In genomic region chr19:47756953-47757608, GRCh38 we compare ENCODE assay signal across 25 cellular contexts. TPM values are rescaled to one million over a fixed set of nuclear protein-coding genes. Genes with fewer than 3 reads are reported as not detected.
DNase-seq lines count a peak whose midpoint lies in the region; ATAC-seq and TF ChIP-seq lines count a peak whose summit lies in the region.
"Had no signal": no experiment of that assay in that cellular context is flagged by ENCODE, and none has a peak within 500 bp of the region (broad histone marks: within the 10 kb centered on the region; RNA-seq: fewer than 3 reads in every experiment).

No MANE protein-coding gene starts in this region.

- intact Hi-C loops in transverse colon (cut with DNase I; ENCODE audit: low total_unique reads) (no loop called here), PC-3 (cut with micrococcal nuclease) (no loop called here)

- H3K4me3 Mint-ChIP-seq in activated naive CD8-positive, alpha-beta T cell treated with anti-CD3 and anti-CD28 coated beads, Interleukin-2, amount 10 ng/mL, durations not matched to agents 7 days and 5 days, result no peak overlapping the region
- H3K4me3 Mint-ChIP-seq in activated naive CD8-positive, alpha-beta T cell treated with anti-CD3 and anti-CD28 coated beads for 36 hours, result no peak overlapping the region
- H3K4me3 Mint-ChIP-seq in endothelial cell (ENCODE audit: unreplicated experiment), result peak overlapping the region; percentile 42
- H3K4me3 Mint-ChIP-seq: activated T-helper 17 cell treated with anti-CD3 and anti-CD28 coated beads, Interleukin-2, amount 50 U/mL, for 72 hours; dendritic cell treated with granulocyte-macrophage colony-stimulating factor and Interleukin-4, amounts not matched to agents 40 ng/mL and 50 ng/mL, for 4 days had no signal

- peaks cover 75 to 79% of the 10 kb centered on the region in 2 experiments for H3K36me3 ChIP-seq in mesenchymal stem cell (ENCODE audit: control insufficient read depth in 1 of 2, insufficient read depth in 2 of 2, low read depth in 1 of 2, low read length in 2 of 2)
- peaks cover 0 to 40% (median 17%) of the 10 kb centered on the region in 4 donors for H3K36me3 ChIP-seq in transverse colon
- peaks cover 18% of the 10 kb centered on the region; the same call in 1 of the 2 replicates for H3K36me3 ChIP-seq in PC-3 (ENCODE audit: low read depth, low read length)

- H3K14ac ChIP-seq in mesenchymal stem cell (ENCODE audit: low read length in 2 of 2), result no peak overlapping the region

- TF ChIP-seq CTCF in endothelial cell (IDR thresholded peaks at IDR 0.05; ENCODE audit: unreplicated experiment) (no peak), transverse colon (IDR thresholded peaks at IDR 0.05) (no peak), PC-3 (conservative IDR thresholded peaks at IDR 0.05; ENCODE audit: low read depth, low read length) (no peak)

- peak overlapping the region; percentile 15 for H4K91ac ChIP-seq in mesenchymal stem cell (ENCODE audit: low read length)

- TF ChIP-seq POLR2A in transverse colon (IDR thresholded peaks at IDR 0.05), result no peak

- H3K9me3 ChIP-seq in mesenchymal stem cell (ENCODE audit: control insufficient read depth, low read length) (no peaks in the 10 kb centered on the region), transverse colon (no peaks in the 10 kb centered on the region), PC-3 (ENCODE audit: low read length) (no peaks in the 10 kb centered on the region)
- H3K9me3 ChIP-seq: breast epithelium, sigmoid colon, stomach had no signal

- peaks cover 26% of the 10 kb centered on the region for H3K79me1 ChIP-seq in mesenchymal stem cell (replicated peaks; ENCODE audit: low read length, poor library complexity, severe bottlenecking)

- no peaks in the 10 kb centered on the region for H3K9me2 ChIP-seq in PC-3 (replicated peaks; ENCODE audit: low read length)

- POLR2A ChIA-PET in activated naive CD8-positive, alpha-beta T cell treated with anti-CD3 and anti-CD28 coated beads, Interleukin-2, amount 10 ng/mL, durations not matched to agents 7 days and 5 days (lab: Charles Lee), result no interaction called here
- POLR2A ChIA-PET in PC-3 (lab: Charles Lee; ENCODE audit: unreplicated experiment), result no interaction called here

- H2BK15ac ChIP-seq in mesenchymal stem cell (ENCODE audit: low read depth, poor library complexity, severe bottlenecking), result no peak overlapping the region

- no TSS peak for BruUV-seq in PC-3 (replicated peaks; lab: Mats Ljungman, UMichigan)

- H4K20me1 ChIP-seq in PC-3 (ENCODE audit: low read length), result no peaks in the 10 kb centered on the region

- no peak overlapping the region for H3K4ac ChIP-seq in mesenchymal stem cell (ENCODE audit: low read depth in 1 of 2, low read length in 2 of 2)

- no peak overlapping the region for H3K4me2 ChIP-seq in mesenchymal stem cell (ENCODE audit: low read length, poor library complexity, severe bottlenecking)
- no peak overlapping the region for H3K4me2 ChIP-seq in PC-3 (ENCODE audit: low read length)

- no peaks in the 10 kb centered on the region for H3F3A ChIP-seq in PC-3 (ENCODE audit: low read length, unreplicated experiment)

- no peaks in the 10 kb centered on the region for H3K79me2 ChIP-seq in PC-3 (ENCODE audit: low read length)

- H3K4me1 ChIP-seq in mesenchymal stem cell (ENCODE audit: control insufficient read depth, insufficient read depth, low read depth, low read length) (no peaks in the 10 kb centered on the region), transverse colon (peaks cover 0 to 22% (median 12%) of the 10 kb centered on the region in 4 donors), PC-3 (ENCODE audit: insufficient read depth, low read length) (no peaks in the 10 kb centered on the region)
- H3K4me1 ChIP-seq: breast epithelium, sigmoid colon, stomach had no signal

- no peak overlapping the region for H2BK12ac ChIP-seq in mesenchymal stem cell (ENCODE audit: low read length in 2 of 2)

- no peak overlapping the region for H4K8ac ChIP-seq in mesenchymal stem cell (ENCODE audit: low read length)

- in situ Hi-C loops in transverse colon (cut with MboI; ENCODE audit: low pct_ligation_motif_present in 1 of 4, low pct_unique_long_range_greater_than_20kb in 1 of 4, low sequenced_read_pairs in 3 of 4), result no loop called here

- no peak for DNase-seq in activated naive CD8-positive, alpha-beta T cell treated with anti-CD3 and anti-CD28 coated beads, Interleukin-2, amount 10 ng/mL, durations not matched to agents 7 days and 5 days
- DNase-seq in activated naive CD8-positive, alpha-beta T cell treated with anti-CD3 and anti-CD28 coated beads for 36 hours, result no peak
- no peak for DNase-seq in endothelial cell (ENCODE audit: low spot score)
- no peak for DNase-seq in mesenchymal stem cell
- peak; percentile 69 for DNase-seq in transverse colon
- no peak for DNase-seq in PC-3
- DNase-seq in substantia nigra (lab: John Stamatoyannopoulos, UW), result no peak
- DNase-seq: activated CD4-positive, CD25-positive, alpha-beta regulatory T cell treated with anti-CD3 and anti-CD28 coated beads, Interleukin-2, amount 50 U/mL, for 72 hours; foreskin fibroblast; KBM-7; NCI-H1930; NCI-H446; NK-92 treated with Interleukin-12 subunit alpha and Interleukin-12 subunit beta, amount 100 ng/mL, for 24 hours; occipital lobe; RPMI8226; sigmoid colon; stomach had no signal

- H2AFZ ChIP-seq in mesenchymal stem cell (ENCODE audit: low read depth, low read length) (no peak overlapping the region), PC-3 (ENCODE audit: low read length) (no peak overlapping the region)

- H3K27ac Mint-ChIP-seq in activated naive CD8-positive, alpha-beta T cell treated with anti-CD3 and anti-CD28 coated beads, Interleukin-2, amount 10 ng/mL, durations not matched to agents 7 days and 5 days, result peak overlapping the region; percentile 56
- no peak overlapping the region for H3K27ac Mint-ChIP-seq in activated naive CD8-positive, alpha-beta T cell treated with anti-CD3 and anti-CD28 coated beads for 36 hours
- H3K27ac Mint-ChIP-seq in endothelial cell (ENCODE audit: unreplicated experiment), result no peak overlapping the region
- H3K27ac Mint-ChIP-seq: activated T-helper 17 cell treated with anti-CD3 and anti-CD28 coated beads, Interleukin-2, amount 50 U/mL, for 72 hours; dendritic cell treated with granulocyte-macrophage colony-stimulating factor and Interleukin-4, amounts not matched to agents 40 ng/mL and 50 ng/mL, for 4 days had no signal

- peaks cover 21% of the 10 kb centered on the region for H3K4me1 Mint-ChIP-seq in activated naive CD8-positive, alpha-beta T cell treated with anti-CD3 and anti-CD28 coated beads, Interleukin-2, amount 10 ng/mL, durations not matched to agents 7 days and 5 days
- peaks cover 5% of the 10 kb centered on the region for H3K4me1 Mint-ChIP-seq in activated naive CD8-positive, alpha-beta T cell treated with anti-CD3 and anti-CD28 coated beads for 36 hours
- no peaks in the 10 kb centered on the region for H3K4me1 Mint-ChIP-seq in endothelial cell (ENCODE audit: unreplicated experiment)
- H3K4me1 Mint-ChIP-seq: activated T-helper 17 cell treated with anti-CD3 and anti-CD28 coated beads, Interleukin-2, amount 50 U/mL, for 72 hours had no signal

- WGBS in mesenchymal stem cell, result 96% methylated on average over 22 of the region's 22 CpGs
- 64% methylated on average over 18 of the region's 22 CpGs; no CpG with 5 or more reads in 1 of the 2 donors for WGBS in transverse colon (ENCODE audit: low coverage in 1 of 2), 2 donors

- H3K18ac ChIP-seq in mesenchymal stem cell (ENCODE audit: low read depth in 1 of 2, low read length in 2 of 2), result no peak overlapping the region

- ATAC-seq in activated naive CD8-positive, alpha-beta T cell treated with anti-CD3 and anti-CD28 coated beads, Interleukin-2, amount 10 ng/mL, durations not matched to agents 7 days and 5 days (ENCODE audit: low read depth), result no peak
- no peak for ATAC-seq in PC-3
- ATAC-seq in GM21447 (IDR thresholded peaks at IDR 0.05; ENCODE audit: unreplicated experiment), result no peak
- ATAC-seq: activated T-helper 17 cell treated with anti-CD3 and anti-CD28 coated beads, Interleukin-2, amount 50 U/mL, for 72 hours had no signal

- H3K36me3 Mint-ChIP-seq in activated naive CD8-positive, alpha-beta T cell treated with anti-CD3 and anti-CD28 coated beads, Interleukin-2, amount 10 ng/mL, durations not matched to agents 7 days and 5 days, result peaks cover 31% of the 10 kb centered on the region
- peaks cover 34% of the 10 kb centered on the region for H3K36me3 Mint-ChIP-seq in activated naive CD8-positive, alpha-beta T cell treated with anti-CD3 and anti-CD28 coated beads for 36 hours
- peaks cover 38% of the 10 kb centered on the region for H3K36me3 Mint-ChIP-seq in endothelial cell (ENCODE audit: low read depth, unreplicated experiment)

- H2AK5ac ChIP-seq in mesenchymal stem cell (ENCODE audit: low read length, severe bottlenecking), result no peak overlapping the region

- no peak overlapping the region for H3K4me3 ChIP-seq in mesenchymal stem cell (ENCODE audit: insufficient read depth in 1 of 2, low read depth in 1 of 2, low read length in 2 of 2)
- H3K4me3 ChIP-seq in transverse colon, result no peak overlapping the region
- H3K4me3 ChIP-seq in PC-3 (ENCODE audit: low read length), result no peak overlapping the region
- H3K4me3 ChIP-seq: breast epithelium, sigmoid colon, stomach had no signal

- no peak for TF ChIP-seq EP300 in transverse colon (IDR thresholded peaks at IDR 0.05; ENCODE audit: low read depth)

- CTCF ChIA-PET in PC-3 (lab: Charles Lee), result no interaction called here

- H3K9me3 Mint-ChIP-seq in activated naive CD8-positive, alpha-beta T cell treated with anti-CD3 and anti-CD28 coated beads, Interleukin-2, amount 10 ng/mL, durations not matched to agents 7 days and 5 days, result no peaks in the 10 kb centered on the region
- H3K9me3 Mint-ChIP-seq in activated naive CD8-positive, alpha-beta T cell treated with anti-CD3 and anti-CD28 coated beads for 36 hours, result no peaks in the 10 kb centered on the region
- H3K9me3 Mint-ChIP-seq in endothelial cell (ENCODE audit: unreplicated experiment), result no peaks in the 10 kb centered on the region
- H3K9me3 Mint-ChIP-seq: activated T-helper 17 cell treated with anti-CD3 and anti-CD28 coated beads, Interleukin-2, amount 50 U/mL, for 72 hours; dendritic cell treated with granulocyte-macrophage colony-stimulating factor and Interleukin-4, amounts not matched to agents 40 ng/mL and 50 ng/mL, for 4 days had no signal

- H3K27me3 Mint-ChIP-seq in activated naive CD8-positive, alpha-beta T cell treated with anti-CD3 and anti-CD28 coated beads, Interleukin-2, amount 10 ng/mL, durations not matched to agents 7 days and 5 days, result no peaks in the 10 kb centered on the region
- no peaks in the 10 kb centered on the region for H3K27me3 Mint-ChIP-seq in activated naive CD8-positive, alpha-beta T cell treated with anti-CD3 and anti-CD28 coated beads for 36 hours
- peaks cover 14% of the 10 kb centered on the region for H3K27me3 Mint-ChIP-seq in endothelial cell (ENCODE audit: unreplicated experiment)
- H3K27me3 Mint-ChIP-seq: activated T-helper 17 cell treated with anti-CD3 and anti-CD28 coated beads, Interleukin-2, amount 50 U/mL, for 72 hours; dendritic cell treated with granulocyte-macrophage colony-stimulating factor and Interleukin-4, amounts not matched to agents 40 ng/mL and 50 ng/mL, for 4 days had no signal

- H3K23ac ChIP-seq in mesenchymal stem cell (ENCODE audit: low read length in 2 of 2), result no peak overlapping the region

- H2BK5ac ChIP-seq in mesenchymal stem cell (ENCODE audit: low read depth, low read length, poor library complexity, severe bottlenecking), result no peak overlapping the region

- H3K9ac ChIP-seq in mesenchymal stem cell (ENCODE audit: low read length), result no peak overlapping the region
- no peak overlapping the region for H3K9ac ChIP-seq in PC-3 (ENCODE audit: low read length)

- no peak overlapping the region for H2BK120ac ChIP-seq in mesenchymal stem cell (ENCODE audit: low read depth, low read length)

- H3K27me3 ChIP-seq in mesenchymal stem cell (ENCODE audit: control insufficient read depth in 1 of 2, insufficient read depth in 1 of 2, low read length in 2 of 2) (no peaks in the 10 kb centered on the region), transverse colon (no peaks in the 10 kb centered on the region), PC-3 (ENCODE audit: low read length) (no peaks in the 10 kb centered on the region)
- H3K27me3 ChIP-seq: breast epithelium, sigmoid colon, stomach had no signal

- H3K27ac ChIP-seq in mesenchymal stem cell (ENCODE audit: low read length, poor library complexity, severe bottlenecking), result no peak overlapping the region
- H3K27ac ChIP-seq in transverse colon, result peak overlapping the region; percentile 59 to 82 (median 76)
- H3K27ac ChIP-seq in PC-3 (ENCODE audit: low read length), result no peak overlapping the region
- no peak overlapping the region for H3K27ac ChIP-seq in substantia nigra (ENCODE audit: low read depth, low read length, poor library complexity, severe bottlenecking)
- H3K27ac ChIP-seq: breast epithelium, sigmoid colon, stomach had no signal

RNA-seq across cellular contexts. Expression of gene NOP53, which starts 11.7 kb away (rescaled TPM):
- total RNA-seq in activated naive CD8-positive, alpha-beta T cell treated with anti-CD3 and anti-CD28 coated beads, Interleukin-2, amount 10 ng/mL, durations not matched to agents 7 days and 5 days, result 100 to 1,000 TPM; 434 to 469 TPM
- 100 to 1,000 TPM; 248 to 249 TPM for total RNA-seq in activated naive CD8-positive, alpha-beta T cell treated with anti-CD3 and anti-CD28 coated beads for 36 hours
- total RNA-seq in endothelial cell (ENCODE audit: unreplicated experiment) (324 TPM), transverse colon (100 to 1,000 TPM; 239 to 490 (median 364) TPM), PC-3 (2014; rRNA removed) (61.5 and 83.9 TPM in 2 replicates)
- polyA plus RNA-seq in mesenchymal stem cell (2013, experiment 1 of 2), result 245 TPM
- polyA plus RNA-seq in mesenchymal stem cell (2013, experiment 2 of 2), result 251 TPM

RNA-seq across cellular contexts. Expression of gene SELENOW, which starts 21.4 kb away (rescaled TPM):
- 100 to 1,000 TPM; 116 to 120 TPM for total RNA-seq in activated naive CD8-positive, alpha-beta T cell treated with anti-CD3 and anti-CD28 coated beads, Interleukin-2, amount 10 ng/mL, durations not matched to agents 7 days and 5 days
- total RNA-seq in activated naive CD8-positive, alpha-beta T cell treated with anti-CD3 and anti-CD28 coated beads for 36 hours, result 100 to 1,000 TPM in 1 of 2 experiments, 10 to 100 TPM in 1; 99.1 to 107 TPM
- 791 TPM for total RNA-seq in endothelial cell (ENCODE audit: unreplicated experiment)
- 370 TPM for polyA plus RNA-seq in mesenchymal stem cell (2013, experiment 1 of 2)
- 374 TPM for polyA plus RNA-seq in mesenchymal stem cell (2013, experiment 2 of 2)
- 100 to 1,000 TPM; 474 to 751 (median 653) TPM for total RNA-seq in transverse colon
- 277 and 278 TPM in 2 replicates for total RNA-seq in PC-3 (2014; rRNA removed)

RNA-seq across cellular contexts. Expression of gene EHD2, which starts 43.9 kb away (rescaled TPM):
- under 1 TPM; 0.22 to 0.23 TPM for total RNA-seq in activated naive CD8-positive, alpha-beta T cell treated with anti-CD3 and anti-CD28 coated beads, Interleukin-2, amount 10 ng/mL, durations not matched to agents 7 days and 5 days
- under 1 TPM; 0.44 to 0.68 TPM for total RNA-seq in activated naive CD8-positive, alpha-beta T cell treated with anti-CD3 and anti-CD28 coated beads for 36 hours
- total RNA-seq in endothelial cell (ENCODE audit: unreplicated experiment) (81.5 TPM), transverse colon (10 to 100 TPM; 15.2 to 93.1 (median 25.3) TPM), PC-3 (2014; rRNA removed) (0.11 and 1.4 TPM in 2 replicates)
- polyA plus RNA-seq in mesenchymal stem cell (2013, experiment 1 of 2), result 340 TPM
- 325 TPM for polyA plus RNA-seq in mesenchymal stem cell (2013, experiment 2 of 2)
- total RNA-seq: G401 had no signal

RNA-seq across cellular contexts. Expression of gene TPRX1, which starts 47.3 kb away (rescaled TPM):
- not detected for total RNA-seq in activated naive CD8-positive, alpha-beta T cell treated with anti-CD3 and anti-CD28 coated beads, Interleukin-2, amount 10 ng/mL, durations not matched to agents 7 days and 5 days
- not detected for total RNA-seq in activated naive CD8-positive, alpha-beta T cell treated with anti-CD3 and anti-CD28 coated beads for 36 hours
- not detected for total RNA-seq in endothelial cell (ENCODE audit: unreplicated experiment)
- not detected for polyA plus RNA-seq in mesenchymal stem cell (2013, experiment 1 of 2)
- not detected for polyA plus RNA-seq in mesenchymal stem cell (2013, experiment 2 of 2)
- not detected for total RNA-seq in transverse colon
- not detected in 2 replicates for total RNA-seq in PC-3 (2014; rRNA removed)
- total RNA-seq: activated T-helper 17 cell treated with anti-CD3 and anti-CD28 coated beads, Interleukin-2, amount 50 U/mL, for 72 hours; breast epithelium; G401; mononuclear cell; occipital lobe; sigmoid colon; stomach; urinary bladder had no signal
- polyA plus RNA-seq: BJ, sigmoid colon, stomach, urinary bladder had no signal

Comparison
In these comparisons a context has a peak if more than half of its experiments do, and no peak if none do; other contexts are left out.
1. H3K27ac ChIP-seq: peak in transverse colon (4 of 4); none in mesenchymal stem cell (single experiment), PC-3 (single experiment) and substantia nigra (single experiment).